1 cellular context compared by ENCODE assay signal in genomic region chr10:103658049-103658577, GRCh38.
TF ChIP-seq lines count a peak whose summit lies in the region.

No MANE protein-coding gene starts in this region.

TF ChIP-seq in HepG2, 621 proteins besides CTCF, POLR2A, EP300 and RAD21 (continued from another document and continues in another):
- TF ChIP-seq ZNF788 (CRISPR knock-in tag; IDR thresholded peaks at IDR 0.05; ENCODE audit: borderline replicate concordance) = 0 out of 2 replicates have a peak, but pooled peaks have one; percentile 33
- no peak for TF ChIP-seq THYN1 (CRISPR knock-in tag; IDR thresholded peaks at IDR 0.05; ENCODE audit: borderline replicate concordance, low read depth)
- no peak for TF ChIP-seq ZNF44 (CRISPR knock-in tag; IDR thresholded peaks at IDR 0.05)
- TF ChIP-seq PTBP1 (IDR thresholded peaks at IDR 0.05; ENCODE audit: low read depth, low read length, poor library complexity, severe bottlenecking) = no peak
- TF ChIP-seq POGZ (CRISPR knock-in tag; IDR thresholded peaks at IDR 0.05) = no peak; the same call in 1 of the 2 replicates
- TF ChIP-seq, protein P1, sequence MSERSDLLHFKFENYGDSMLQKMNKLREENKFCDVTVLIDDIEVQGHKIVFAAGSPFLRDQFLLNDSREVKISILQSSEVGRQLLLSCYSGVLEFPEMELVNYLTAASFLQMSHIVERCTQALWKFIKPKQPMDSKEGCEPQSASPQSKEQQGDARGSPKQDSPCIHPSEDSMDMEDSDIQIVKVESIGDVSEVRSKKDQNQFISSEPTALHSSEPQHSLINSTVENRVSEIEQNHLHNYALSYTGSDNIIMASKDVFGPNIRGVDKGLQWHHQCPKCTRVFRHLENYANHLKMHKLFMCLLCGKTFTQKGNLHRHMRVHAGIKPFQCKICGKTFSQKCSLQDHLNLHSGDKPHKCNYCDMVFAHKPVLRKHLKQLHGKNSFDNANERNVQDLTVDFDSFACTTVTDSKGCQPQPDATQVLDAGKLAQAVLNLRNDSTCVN (CRISPR knock-in tag; IDR thresholded peaks at IDR 0.05; ENCODE audit: borderline replicate concordance) = no peak
- TF ChIP-seq ZNF570 (CRISPR knock-in tag; IDR thresholded peaks at IDR 0.05; ENCODE audit: borderline replicate concordance) = no peak
- TF ChIP-seq ZMYM3 (CRISPR knock-in tag; IDR thresholded peaks at IDR 0.05) = no peak; the same call in 1 of the 2 replicates
- TF ChIP-seq SSRP1 (CRISPR knock-in tag; IDR thresholded peaks at IDR 0.05) = no peak
- no peak for TF ChIP-seq ZBTB3 (CRISPR knock-in tag; IDR thresholded peaks at IDR 0.05; ENCODE audit: borderline replicate concordance, low read depth)
- no peak for TF ChIP-seq ZNF317 (CRISPR knock-in tag; IDR thresholded peaks at IDR 0.05)
- TF ChIP-seq GTF2F1 (IDR thresholded peaks at IDR 0.05; ENCODE audit: low read length) = no peak
- TF ChIP-seq MIER3 (CRISPR knock-in tag; IDR thresholded peaks at IDR 0.05; ENCODE audit: borderline replicate concordance) = peak; percentile 34; the same call in 1 of the 2 replicates
- peak; percentile 36; the same call in 1 of the 2 replicates for TF ChIP-seq MED1 (CRISPR knock-in tag; IDR thresholded peaks at IDR 0.05)
- TF ChIP-seq BCLAF1 (IDR thresholded peaks at IDR 0.05) = no peak
- no peak for TF ChIP-seq KAT7 (CRISPR knock-in tag; IDR thresholded peaks at IDR 0.05; ENCODE audit: borderline replicate concordance)
- TF ChIP-seq ZNF329 (CRISPR knock-in tag; IDR thresholded peaks at IDR 0.05; ENCODE audit: low read depth) = no peak
- no peak for TF ChIP-seq SPEN (CRISPR knock-in tag; IDR thresholded peaks at IDR 0.05; ENCODE audit: low read depth)
- no peak for TF ChIP-seq XBP1 (CRISPR knock-in tag; IDR thresholded peaks at IDR 0.05)
- TF ChIP-seq ZNF660 (CRISPR knock-in tag; IDR thresholded peaks at IDR 0.05; ENCODE audit: borderline replicate concordance, low read depth) = no peak
- TF ChIP-seq ZSCAN22 (CRISPR knock-in tag; IDR thresholded peaks at IDR 0.05) = no peak
- TF ChIP-seq MXD4 (CRISPR knock-in tag; IDR thresholded peaks at IDR 0.05) = no peak
- TF ChIP-seq ELF4 (CRISPR knock-in tag; IDR thresholded peaks at IDR 0.05; ENCODE audit: borderline replicate concordance) = no peak
- TF ChIP-seq MAFF (IDR thresholded peaks at IDR 0.05; ENCODE audit: low read depth, low read length) = no peak
- TF ChIP-seq EHMT2 (IDR thresholded peaks at IDR 0.05; ENCODE audit: borderline replicate concordance, low read depth, low read length) = peak; percentile 35; the same call in 1 of the 2 replicates
- no peak for TF ChIP-seq NFATC3 (CRISPR knock-in tag; IDR thresholded peaks at IDR 0.05)
- TF ChIP-seq ZC3H4 (CRISPR knock-in tag; IDR thresholded peaks at IDR 0.05; ENCODE audit: borderline replicate concordance) = no peak
- TF ChIP-seq AKAP8 (CRISPR knock-in tag; IDR thresholded peaks at IDR 0.05) = no peak
- TF ChIP-seq, protein P2, sequence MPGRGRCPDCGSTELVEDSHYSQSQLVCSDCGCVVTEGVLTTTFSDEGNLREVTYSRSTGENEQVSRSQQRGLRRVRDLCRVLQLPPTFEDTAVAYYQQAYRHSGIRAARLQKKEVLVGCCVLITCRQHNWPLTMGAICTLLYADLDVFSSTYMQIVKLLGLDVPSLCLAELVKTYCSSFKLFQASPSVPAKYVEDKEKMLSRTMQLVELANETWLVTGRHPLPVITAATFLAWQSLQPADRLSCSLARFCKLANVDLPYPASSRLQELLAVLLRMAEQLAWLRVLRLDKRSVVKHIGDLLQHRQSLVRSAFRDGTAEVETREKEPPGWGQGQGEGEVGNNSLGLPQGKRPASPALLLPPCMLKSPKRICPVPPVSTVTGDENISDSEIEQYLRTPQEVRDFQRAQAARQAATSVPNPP (CRISPR knock-in tag; IDR thresholded peaks at IDR 0.05) = no peak
- no peak for TF ChIP-seq ZNF761 (CRISPR knock-in tag; conservative IDR thresholded peaks at IDR 0.05)
- TF ChIP-seq KLF9 (CRISPR knock-in tag; IDR thresholded peaks at IDR 0.05; ENCODE audit: low read depth) = no peak
- no peak for TF ChIP-seq NPAS2 (CRISPR knock-in tag; IDR thresholded peaks at IDR 0.05; ENCODE audit: borderline replicate concordance)
- peak; percentile 35; the same call in 1 of the 2 replicates for TF ChIP-seq FOXO1 (CRISPR knock-in tag; IDR thresholded peaks at IDR 0.05)
- peak; percentile 83 for TF ChIP-seq HNF4A (CRISPR knock-in tag; IDR thresholded peaks at IDR 0.05)
- no peak for TF ChIP-seq SCMH1 (CRISPR knock-in tag; IDR thresholded peaks at IDR 0.05; ENCODE audit: borderline replicate concordance)
- TF ChIP-seq ETV5 (CRISPR knock-in tag; IDR thresholded peaks at IDR 0.05; ENCODE audit: borderline replicate concordance) = peak; percentile 32; the same call in 1 of the 2 replicates
- TF ChIP-seq RARA (CRISPR knock-in tag; IDR thresholded peaks at IDR 0.05) = no peak
- no peak for TF ChIP-seq POLR2AphosphoS2 (IDR thresholded peaks at IDR 0.05; ENCODE audit: low read depth, low read length)
- no peak for TF ChIP-seq ZSCAN31 (CRISPR knock-in tag; IDR thresholded peaks at IDR 0.05; ENCODE audit: low read depth)
- TF ChIP-seq DNMT1 (CRISPR knock-in tag; IDR thresholded peaks at IDR 0.05) = no peak
- no peak for TF ChIP-seq SMAD9 (CRISPR knock-in tag; IDR thresholded peaks at IDR 0.05)
- no peak for TF ChIP-seq GPN1 (CRISPR knock-in tag; IDR thresholded peaks at IDR 0.05; ENCODE audit: borderline replicate concordance)
- TF ChIP-seq MBD4 (IDR thresholded peaks at IDR 0.05; ENCODE audit: borderline replicate concordance, low read length) = no peak
- TF ChIP-seq HIC2 (CRISPR knock-in tag; IDR thresholded peaks at IDR 0.05; ENCODE audit: low read depth) = peak; percentile 81
- TF ChIP-seq ZNF296 (CRISPR knock-in tag; conservative IDR thresholded peaks at IDR 0.05) = no peak
- peak; percentile 51; the same call in 1 of the 2 replicates for TF ChIP-seq NRL (CRISPR knock-in tag; IDR thresholded peaks at IDR 0.05; ENCODE audit: borderline replicate concordance)
- no peak for TF ChIP-seq ZFYVE20 (CRISPR knock-in tag; IDR thresholded peaks at IDR 0.05; ENCODE audit: borderline replicate concordance, low read depth)
- TF ChIP-seq, protein P3, sequence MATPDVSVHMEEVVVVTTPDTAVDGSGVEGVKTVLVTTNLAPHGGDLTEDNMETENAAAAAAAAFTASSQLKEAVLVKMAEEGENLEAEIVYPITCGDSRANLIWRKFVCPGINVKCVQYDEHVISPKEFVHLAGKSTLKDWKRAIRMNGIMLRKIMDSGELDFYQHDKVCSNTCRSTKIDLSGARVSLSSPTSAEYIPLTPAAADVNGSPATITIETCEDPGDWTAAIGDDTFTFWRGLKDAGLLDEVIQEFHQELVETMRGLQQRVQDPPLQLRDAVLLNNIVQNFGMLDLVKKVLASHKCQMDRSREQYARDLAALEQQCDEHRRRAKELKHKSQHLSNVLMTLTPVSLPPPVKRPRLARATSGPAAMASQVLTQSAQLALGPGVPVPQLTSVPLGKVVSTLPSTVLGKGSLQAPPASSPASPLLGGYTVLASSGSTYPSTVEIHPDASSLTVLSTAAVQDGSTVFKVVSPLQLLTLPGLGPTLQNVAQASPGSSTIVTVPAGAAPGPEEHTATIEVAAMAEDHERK (CRISPR knock-in tag; IDR thresholded peaks at IDR 0.05; ENCODE audit: low read depth) = no peak
- TF ChIP-seq ZNF383 (CRISPR knock-in tag; IDR thresholded peaks at IDR 0.05; ENCODE audit: borderline replicate concordance) = no peak
- TF ChIP-seq ZNF367 (CRISPR knock-in tag; IDR thresholded peaks at IDR 0.05; ENCODE audit: borderline replicate concordance) = no peak
- TF ChIP-seq ZNF83 (CRISPR knock-in tag; IDR thresholded peaks at IDR 0.05; ENCODE audit: borderline replicate concordance) = no peak
- TF ChIP-seq PHF5A (CRISPR knock-in tag; IDR thresholded peaks at IDR 0.05; ENCODE audit: low read depth, unreplicated experiment) = no peak
- no peak for TF ChIP-seq ZFP36L2 (CRISPR knock-in tag; IDR thresholded peaks at IDR 0.05)
- no peak for TF ChIP-seq ZNF18 (CRISPR knock-in tag; IDR thresholded peaks at IDR 0.05; ENCODE audit: insufficient replicate concordance)
- no peak for TF ChIP-seq ZNF510 (CRISPR knock-in tag; IDR thresholded peaks at IDR 0.05; ENCODE audit: low read depth)
- no peak for TF ChIP-seq HNF1A (IDR thresholded peaks at IDR 0.05; ENCODE audit: low read depth)
- no peak for TF ChIP-seq HNF1A (CRISPR knock-in tag; IDR thresholded peaks at IDR 0.05; ENCODE audit: borderline replicate concordance)
- TF ChIP-seq ZNF232 (CRISPR knock-in tag; IDR thresholded peaks at IDR 0.05; ENCODE audit: borderline replicate concordance) = no peak
- TF ChIP-seq ZNF674 (CRISPR knock-in tag; IDR thresholded peaks at IDR 0.05; ENCODE audit: low read depth) = no peak
